In genomic region chr22:44618400-44618799, GRCh38 we compare ENCODE assay signal across 24 cellular contexts.
"Had no signal": no experiment of that assay in that cellular context is flagged by ENCODE, and none has a peak within 500 bp of the region (broad histone marks: within the 10 kb centered on the region; RNA-seq: fewer than 3 reads in every experiment).

No MANE protein-coding gene starts in this region.

- H3K27me3 Mint-ChIP-seq: activated CD8-positive, alpha-beta memory T cell treated with anti-CD3 and anti-CD28 coated beads, Interleukin-2, amount 10 ng/mL, durations not matched to agents 7 days and 5 days; activated CD8-positive, alpha-beta T cell treated with anti-CD3 and anti-CD28 coated beads for 36 hours; activated naive CD4-positive, alpha-beta T cell treated with anti-CD3 and anti-CD28 coated beads, Interleukin-2, amount 50 U/mL, for 24 hours; central memory CD8-positive, alpha-beta T cell had no signal

- H3K4me1 Mint-ChIP-seq: nephron had no signal

- H3K4me3 Mint-ChIP-seq: activated B cell treated with CpG ODN at 0.5 μM for 24 hours; activated CD8-positive, alpha-beta memory T cell treated with anti-CD3 and anti-CD28 coated beads, Interleukin-2, amount 10 ng/mL, durations not matched to agents 7 days and 5 days; activated CD8-positive, alpha-beta T cell treated with anti-CD3 and anti-CD28 coated beads for 36 hours; activated naive CD4-positive, alpha-beta T cell treated with anti-CD3 and anti-CD28 coated beads, Interleukin-2, amount 50 U/mL, for 24 hours; central memory CD8-positive, alpha-beta T cell; dendritic cell treated with granulocyte-macrophage colony-stimulating factor and Interleukin-4, amounts not matched to agents 40 ng/mL and 50 ng/mL, for 4 days; nephron; T-helper 2 cell treated with Interferon-gamma antibody and Interleukin-4, amounts not matched to agents 5 μg/mL and 100 μg/mL, for 36 hours had no signal

- H3K27ac Mint-ChIP-seq: activated B cell treated with CpG ODN at 0.5 μM for 24 hours; activated CD8-positive, alpha-beta memory T cell treated with anti-CD3 and anti-CD28 coated beads, Interleukin-2, amount 10 ng/mL, durations not matched to agents 7 days and 5 days; activated CD8-positive, alpha-beta T cell treated with anti-CD3 and anti-CD28 coated beads for 36 hours; activated naive CD4-positive, alpha-beta T cell treated with anti-CD3 and anti-CD28 coated beads, Interleukin-2, amount 50 U/mL, for 24 hours; activated T-helper 2 cell treated with anti-CD3 and anti-CD28 coated beads, Interferon-gamma antibody, Interleukin-2, Interleukin-4, amounts not matched to agents 10 μg/mL and 5 μg/mL and 100 μg/mL, durations not matched to agents 14 hours and 24 hours and 36 hours; dendritic cell treated with granulocyte-macrophage colony-stimulating factor and Interleukin-4, amounts not matched to agents 40 ng/mL and 50 ng/mL, for 4 days; nephron; T-helper 2 cell treated with Interferon-gamma antibody and Interleukin-4, amounts not matched to agents 5 μg/mL and 100 μg/mL, for 36 hours had no signal

- DNase-seq: activated B cell treated with CpG ODN at 0.5 μM for 24 hours; activated CD4-positive, alpha-beta T cell treated with anti-CD3 and anti-CD28 coated beads, Interleukin-2, amount 50 U/mL, for 1 hour; activated CD8-positive, alpha-beta memory T cell treated with anti-CD3 and anti-CD28 coated beads, Interleukin-2, amount 10 ng/mL, durations not matched to agents 7 days and 5 days; activated CD8-positive, alpha-beta T cell treated with anti-CD3 and anti-CD28 coated beads for 36 hours; activated T-cell treated with anti-CD3 and anti-CD28 coated beads, Interleukin-2, amount 50 U/mL, for 48 hours; anterior cingulate cortex; effector CD8-positive, alpha-beta T cell; kidney glomerular epithelial cell; mesendoderm; mucosa of descending colon; ovary; stimulated activated naive CD4-positive, alpha-beta T cell; T-helper 1 cell had no signal

- H3K36me3 Mint-ChIP-seq: activated naive CD4-positive, alpha-beta T cell treated with anti-CD3 and anti-CD28 coated beads, Interleukin-2, amount 50 U/mL, for 24 hours had no signal

- H3K9me3 Mint-ChIP-seq: activated naive CD4-positive, alpha-beta T cell treated with anti-CD3 and anti-CD28 coated beads, Interleukin-2, amount 50 U/mL, for 24 hours; central memory CD8-positive, alpha-beta T cell had no signal

- H3K9me3 ChIP-seq: neutrophil, ovary, prostate gland had no signal

- H3K27ac ChIP-seq: left lung, neutrophil, ovary, prostate gland, tibial nerve had no signal

- ATAC-seq: activated CD8-positive, alpha-beta memory T cell treated with anti-CD3 and anti-CD28 coated beads, Interleukin-2, amount 10 ng/mL, durations not matched to agents 7 days and 5 days; activated CD8-positive, alpha-beta T cell treated with anti-CD3 and anti-CD28 coated beads for 36 hours; left lung; mucosa of descending colon had no signal

- H3K4me3 ChIP-seq: left lung, lung, mucosa of descending colon, ovary, prostate gland, tibial nerve had no signal

- H3K4me1 ChIP-seq: prostate gland had no signal

- H3K27me3 ChIP-seq: ovary had no signal

- H3K36me3 ChIP-seq: left lung, neutrophil, ovary, prostate gland, tibial nerve had no signal
